Comparison of ENCODE assay signal across 1 cellular context in the genomic region with DNA sequence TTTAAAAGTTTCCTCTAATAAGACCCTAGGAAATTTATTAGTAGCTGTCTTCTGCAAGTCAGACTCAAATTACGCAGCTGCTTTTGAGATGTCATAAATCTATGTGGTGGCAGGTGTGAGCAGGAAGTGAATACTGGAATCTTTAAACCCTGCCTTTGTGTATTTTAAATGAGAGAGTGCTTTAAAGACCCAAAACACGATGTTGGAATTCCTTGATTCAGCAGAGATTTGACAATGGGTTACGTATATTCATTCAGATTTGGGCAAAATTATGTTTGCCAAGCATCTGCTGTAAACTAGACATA.
TF ChIP-seq lines count a peak whose summit lies in the region.

No MANE protein-coding gene starts in this region.

TF ChIP-seq in SK-N-SH, 30 proteins besides CTCF, POLR2A, EP300 and RAD21 (continued from another document):
- TF ChIP-seq, protein P1, sequence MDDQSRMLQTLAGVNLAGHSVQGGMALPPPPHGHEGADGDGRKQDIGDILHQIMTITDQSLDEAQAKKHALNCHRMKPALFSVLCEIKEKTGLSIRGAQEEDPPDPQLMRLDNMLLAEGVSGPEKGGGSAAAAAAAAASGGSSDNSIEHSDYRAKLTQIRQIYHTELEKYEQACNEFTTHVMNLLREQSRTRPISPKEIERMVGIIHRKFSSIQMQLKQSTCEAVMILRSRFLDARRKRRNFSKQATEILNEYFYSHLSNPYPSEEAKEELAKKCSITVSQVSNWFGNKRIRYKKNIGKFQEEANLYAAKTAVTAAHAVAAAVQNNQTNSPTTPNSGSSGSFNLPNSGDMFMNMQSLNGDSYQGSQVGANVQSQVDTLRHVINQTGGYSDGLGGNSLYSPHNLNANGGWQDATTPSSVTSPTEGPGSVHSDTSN (IDR thresholded peaks at IDR 0.05), result peak; percentile 34; the same call in 1 of the 2 replicates
